12 cellular contexts compared by ENCODE assay signal in the genomic region with DNA sequence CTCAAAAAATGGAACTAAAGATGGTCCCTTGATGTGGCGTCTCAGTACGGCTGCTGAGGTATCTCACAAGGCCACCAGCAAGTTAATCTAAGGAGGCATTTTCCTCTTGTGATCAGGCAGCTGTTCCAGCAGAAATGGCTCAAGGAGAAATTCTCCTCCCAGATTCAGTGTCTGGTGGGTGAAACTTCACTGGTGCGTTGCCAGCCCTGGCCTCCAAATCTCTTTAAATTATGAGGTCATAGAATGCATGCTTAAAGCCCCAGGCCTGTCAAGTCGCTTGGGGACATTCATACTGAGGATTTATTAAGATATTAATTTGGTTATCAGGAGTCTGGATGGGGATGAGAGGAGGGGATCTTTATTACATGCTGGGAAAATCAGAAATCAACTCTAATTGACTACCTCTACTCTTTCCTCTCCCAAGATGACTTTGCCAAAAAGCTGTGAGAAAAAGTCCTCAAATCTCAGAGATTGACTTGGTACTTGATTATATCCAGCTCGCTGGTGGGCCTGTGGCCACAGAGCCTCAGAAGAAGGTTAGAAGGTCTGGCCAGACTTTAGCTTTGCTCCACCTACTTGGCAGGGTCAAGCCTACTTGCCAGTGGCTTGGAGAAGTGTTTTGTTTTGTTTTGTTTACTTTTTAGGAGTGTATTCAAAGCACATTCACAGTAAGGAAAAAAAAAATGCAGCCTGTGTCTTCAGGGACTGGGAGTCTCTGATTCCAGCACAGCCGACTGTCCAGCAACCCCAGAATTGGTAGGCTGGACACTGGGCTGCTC.
A peak's percentile ranks its signal among the peaks of the same experiment; 100 is the strongest.
DNase-seq lines count a peak whose midpoint lies in the region; ATAC-seq and TF ChIP-seq lines count a peak whose summit lies in the region.
"Had no signal": no experiment of that assay in that cellular context is flagged by ENCODE, and none has a peak within 500 bp of the region (broad histone marks: within the 10 kb centered on the region; RNA-seq: fewer than 3 reads in every experiment).

No MANE protein-coding gene starts in this region.

- H3K4me1 ChIP-seq in heart left ventricle: peaks cover 0 to 93% (median 76%) of the 10 kb centered on the region in 12 donors
- peaks cover 20% of the 10 kb centered on the region for H3K4me1 ChIP-seq in mucosa of descending colon (ENCODE audit: low read depth)

- intact Hi-C loops in heart left ventricle (cut with DNase I): no loop called here
- intact Hi-C loops in left ventricle myocardium superior (cut with micrococcal nuclease): no loop called here
- intact Hi-C loops in mucosa of descending colon (cut with DNase I, micrococcal nuclease): no loop called here

- peak in 1 of 4 donors; percentile 19 for ATAC-seq in heart left ventricle
- no peak for ATAC-seq in left ventricle myocardium superior
- no peak for ATAC-seq in effector memory CD8-positive, alpha-beta T cell (replicated peaks)
- peak; percentile 64 for ATAC-seq in mucosa of descending colon
- ATAC-seq in HG03571 (IDR thresholded peaks at IDR 0.05; ENCODE audit: unreplicated experiment): no peak
- no peak for ATAC-seq in GM21717 (IDR thresholded peaks at IDR 0.05; ENCODE audit: unreplicated experiment)

- H3K9me3 ChIP-seq in heart left ventricle: no peaks in the 10 kb centered on the region
- no peaks in the 10 kb centered on the region for H3K9me3 ChIP-seq in mucosa of descending colon
- H3K9me3 ChIP-seq: ascending aorta, neutrophil had no signal

- H3K27me3 Mint-ChIP-seq in effector memory CD8-positive, alpha-beta T cell: no peaks in the 10 kb centered on the region
- H3K27me3 Mint-ChIP-seq in T-helper 2 cell treated with Interferon-gamma antibody and Interleukin-4, amounts not matched to agents 5 μg/mL and 100 μg/mL, for 36 hours (ENCODE audit: low read depth): no peaks in the 10 kb centered on the region

- peak overlapping the region in 10 of 12 donors; percentile 26 to 85 (median 72) for H3K27ac ChIP-seq in heart left ventricle
- H3K27ac ChIP-seq: neutrophil, VCaP had no signal

- peak overlapping the region; percentile 43 to 64 for H3K4me3 Mint-ChIP-seq in effector memory CD8-positive, alpha-beta T cell
- H3K4me3 Mint-ChIP-seq in T-helper 2 cell treated with Interferon-gamma antibody and Interleukin-4, amounts not matched to agents 5 μg/mL and 100 μg/mL, for 36 hours: no peak overlapping the region

- no peak for TF ChIP-seq POLR2A in heart left ventricle (IDR thresholded peaks at IDR 0.05)

- TF ChIP-seq CTCF in heart left ventricle (IDR thresholded peaks at IDR 0.05): no peak
- TF ChIP-seq CTCF in mucosa of descending colon (IDR thresholded peaks at IDR 0.05): no peak

- peaks cover 72 to 73% of the 10 kb centered on the region in 2 donors for H3K4me1 Mint-ChIP-seq in effector memory CD8-positive, alpha-beta T cell (ENCODE audit: low read depth in 2 of 2)
- peaks cover 43% of the 10 kb centered on the region for H3K4me1 Mint-ChIP-seq in T-helper 2 cell treated with Interferon-gamma antibody and Interleukin-4, amounts not matched to agents 5 μg/mL and 100 μg/mL, for 36 hours (ENCODE audit: low read depth)

- H3K4me3 ChIP-seq in heart left ventricle (no peak overlapping the region), mucosa of descending colon (no peak overlapping the region)
- H3K4me3 ChIP-seq: ascending aorta had no signal

- H3K36me3 Mint-ChIP-seq in effector memory CD8-positive, alpha-beta T cell (ENCODE audit: insufficient read depth): peaks cover 98% of the 10 kb centered on the region
- H3K36me3 Mint-ChIP-seq in T-helper 2 cell treated with Interferon-gamma antibody and Interleukin-4, amounts not matched to agents 5 μg/mL and 100 μg/mL, for 36 hours (ENCODE audit: low read depth): peaks cover 61% of the 10 kb centered on the region

- no peaks in the 10 kb centered on the region for H3K27me3 ChIP-seq in heart left ventricle
- H3K27me3 ChIP-seq: ascending aorta, neutrophil had no signal

- DNase-seq in heart left ventricle (no peak), left ventricle myocardium superior (no peak), mucosa of descending colon (peak in 1 of 3 donors; percentile 40)
- no peak for DNase-seq in effector memory CD8-positive, alpha-beta T cell
- DNase-seq in stimulated activated CD4-positive, alpha-beta T cell treated with anti-CD3 and anti-CD28 coated beads, Interleukin-2, amount 100 ng/mL, for 24 hours: no peak
- no peak for DNase-seq in T-helper 2 cell treated with Interferon-gamma antibody and Interleukin-4, amounts not matched to agents 5 μg/mL and 100 μg/mL, for 36 hours (ENCODE audit: low spot score)
- DNase-seq: MM.1S had no signal

- peaks cover 0 to 36% (median 4%) of the 10 kb centered on the region in 9 donors for H3K36me3 ChIP-seq in heart left ventricle
- no peaks in the 10 kb centered on the region for H3K36me3 ChIP-seq in mucosa of descending colon (ENCODE audit: low read depth)

- WGBS in heart left ventricle, 4 donors: 50 to 69% (median 58%) methylated on average over 5 to 6 of the region's 6 CpGs

- H3K27ac Mint-ChIP-seq in effector memory CD8-positive, alpha-beta T cell: peak overlapping the region; percentile 78 to 98
- no peak overlapping the region for H3K27ac Mint-ChIP-seq in T-helper 2 cell treated with Interferon-gamma antibody and Interleukin-4, amounts not matched to agents 5 μg/mL and 100 μg/mL, for 36 hours

- no peaks in the 10 kb centered on the region for H3K9me3 Mint-ChIP-seq in effector memory CD8-positive, alpha-beta T cell
- no peaks in the 10 kb centered on the region for H3K9me3 Mint-ChIP-seq in T-helper 2 cell treated with Interferon-gamma antibody and Interleukin-4, amounts not matched to agents 5 μg/mL and 100 μg/mL, for 36 hours
